ENCODE assay signal across 8 cellular contexts in the genomic region with DNA sequence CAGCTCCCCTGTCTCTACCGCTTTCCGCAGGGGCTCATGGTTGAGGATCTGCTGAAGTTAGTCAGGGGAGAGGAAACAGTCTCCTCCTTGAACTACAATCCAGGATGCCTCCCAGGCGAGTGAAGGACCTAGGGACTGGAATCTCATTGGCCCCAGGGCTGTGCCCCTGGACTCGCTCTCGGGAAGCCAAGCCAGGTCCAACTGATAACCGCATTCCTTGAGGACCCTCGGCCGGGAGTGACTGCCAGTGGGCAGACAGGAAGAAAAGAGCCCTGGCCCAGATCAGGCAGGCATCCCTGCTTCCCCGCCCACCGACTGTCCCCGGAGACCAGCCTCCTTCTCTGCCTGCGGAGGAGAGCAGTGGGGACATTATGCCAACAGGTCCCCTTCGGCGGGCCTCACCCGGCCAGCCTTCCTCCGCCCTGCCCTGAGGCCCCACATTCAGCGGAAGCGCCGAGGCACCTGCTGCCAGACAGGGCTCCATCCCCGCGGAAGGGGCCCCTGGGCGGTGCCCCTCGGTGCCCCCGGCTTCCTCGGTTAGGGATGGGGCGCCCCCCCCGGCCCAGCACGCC. TPM values are rescaled to one million over a fixed set of nuclear protein-coding genes. Genes with fewer than 3 reads are reported as not detected.
DNase-seq lines count a peak whose midpoint lies in the region; ATAC-seq and TF ChIP-seq lines count a peak whose summit lies in the region.

No MANE protein-coding gene starts in this region.

- no peaks in the 10 kb centered on the region for H3K27me3 ChIP-seq in CD8-positive, alpha-beta T cell (ENCODE audit: insufficient read depth, low read length)
- H3K27me3 ChIP-seq in mammary epithelial cell (ENCODE audit: insufficient read depth, low read length) (peaks cover 16% of the 10 kb centered on the region), muscle layer of colon (ENCODE audit: control insufficient read depth in 1 of 2, insufficient read depth in 2 of 2, low read length in 2 of 2) (no peaks in the 10 kb centered on the region), upper lobe of left lung (no peaks in the 10 kb centered on the region)

- in situ Hi-C loops in mammary epithelial cell (cut with MboI; ENCODE audit: low sequenced_read_pairs in 2 of 2) = no loop called here

- no peaks in the 10 kb centered on the region for H3K79me2 ChIP-seq in mammary epithelial cell (ENCODE audit: insufficient read depth, low read length)

- no peak for TF ChIP-seq CTCF in CD8-positive, alpha-beta T cell (IDR thresholded peaks at IDR 0.05)
- no peak for TF ChIP-seq CTCF in mammary epithelial cell (conservative IDR thresholded peaks at IDR 0.05 in 1 of 2, IDR thresholded peaks at IDR 0.05 in 1 of 2; ENCODE audit: extremely low read depth in 1 of 2, insufficient read depth in 1 of 2, low read depth in 1 of 2, low read length in 2 of 2)
- no peak for TF ChIP-seq CTCF in upper lobe of left lung (IDR thresholded peaks at IDR 0.05)

- TF ChIP-seq EP300 in upper lobe of left lung (IDR thresholded peaks at IDR 0.05) = no peak

- no peak overlapping the region for H3K27ac ChIP-seq in CD8-positive, alpha-beta T cell (ENCODE audit: low read depth, low read length)
- H3K27ac ChIP-seq in mammary epithelial cell (ENCODE audit: insufficient read depth, low read depth, low read length) (no peak overlapping the region), muscle layer of colon (ENCODE audit: low read depth, low read length) (no peak overlapping the region), upper lobe of left lung (peak overlapping the region in 1 of 4 donors; percentile 54)

- no peak overlapping the region for H2AFZ ChIP-seq in mammary epithelial cell (ENCODE audit: low read depth, low read length)

- H3K36me3 ChIP-seq in CD8-positive, alpha-beta T cell (ENCODE audit: insufficient read depth, low read length) = no peaks in the 10 kb centered on the region
- H3K36me3 ChIP-seq in mammary epithelial cell (ENCODE audit: insufficient read depth, low read length) (no peaks in the 10 kb centered on the region), muscle layer of colon (ENCODE audit: insufficient read depth, low read length) (no peaks in the 10 kb centered on the region), upper lobe of left lung (no peaks in the 10 kb centered on the region)

- H3K4me3 ChIP-seq in CD8-positive, alpha-beta T cell (ENCODE audit: low read depth, low read length) = peak overlapping the region; percentile 56
- H3K4me3 ChIP-seq in mammary epithelial cell (replicated peaks in 1 of 3; ENCODE audit: insufficient read depth in 1 of 3, low read depth in 2 of 3, low read length in 3 of 3) (no peak overlapping the region), muscle layer of colon (ENCODE audit: low read depth in 1 of 2, low read length in 2 of 2) (peak overlapping the region; percentile 50 to 63), upper lobe of left lung (peak overlapping the region; percentile 44 to 88 (median 68))

- intact Hi-C loops in CD8-positive, alpha-beta T cell (cut with DNase I, micrococcal nuclease) = no loop called here
- intact Hi-C loops in mammary epithelial cell (cut with micrococcal nuclease) = no loop called here

- no TSS peak for BruUV-seq in mammary epithelial cell (replicated peaks; lab: Mats Ljungman, UMichigan)

- H3K36me3 Mint-ChIP-seq in CD8-positive, alpha-beta T cell = peaks cover 2% of the 10 kb centered on the region

- no peaks in the 10 kb centered on the region for H4K20me1 ChIP-seq in mammary epithelial cell (ENCODE audit: insufficient read depth, low read length)

- H3K27me3 Mint-ChIP-seq in CD8-positive, alpha-beta T cell (ENCODE audit: low read depth) = no peaks in the 10 kb centered on the region

- CTCF ChIA-PET in CD8-positive, alpha-beta T cell (lab: Charles Lee) = no interaction called here
- CTCF ChIA-PET in mammary epithelial cell (lab: Charles Lee; ENCODE audit: low non-redundant PET) = no interaction called here

- 26% methylated on average over 9 of the region's 28 CpGs for WGBS in mammary epithelial cell (ENCODE audit: low coverage, missing lambda C conversion rate)
- 23 to 63% methylated on average over 4 to 12 of the region's 28 CpGs for WGBS in upper lobe of left lung, 2 donors

- peak overlapping the region; percentile 78 for H3K4me3 Mint-ChIP-seq in CD8-positive, alpha-beta T cell

- H3K9me3 Mint-ChIP-seq in CD8-positive, alpha-beta T cell = no peaks in the 10 kb centered on the region

- no peak for TF ChIP-seq POLR2A in upper lobe of left lung (IDR thresholded peaks at IDR 0.05)

- peaks cover 21% of the 10 kb centered on the region for H3K4me1 Mint-ChIP-seq in CD8-positive, alpha-beta T cell (ENCODE audit: low read depth)

- peak overlapping the region; percentile 85 for H3K4me2 ChIP-seq in mammary epithelial cell (ENCODE audit: insufficient read depth, low read depth, low read length)

- H3K9me3 ChIP-seq in CD8-positive, alpha-beta T cell (ENCODE audit: low read length) = no peaks in the 10 kb centered on the region
- no peaks in the 10 kb centered on the region for H3K9me3 ChIP-seq in mammary epithelial cell (replicated peaks; ENCODE audit: insufficient read depth, low read length)
- H3K9me3 ChIP-seq in muscle layer of colon (ENCODE audit: low read length) = no peaks in the 10 kb centered on the region
- no peaks in the 10 kb centered on the region for H3K9me3 ChIP-seq in upper lobe of left lung

- POLR2A ChIA-PET in CD8-positive, alpha-beta T cell (lab: Charles Lee) = no interaction called here

- H3K9ac ChIP-seq in mammary epithelial cell (ENCODE audit: insufficient read depth, low read length) (no peak overlapping the region), muscle layer of colon (ENCODE audit: low read length) (no peak overlapping the region)

- dilution Hi-C loops in mammary epithelial cell (cut with HindIII; ENCODE audit: low sequenced_read_pairs) = no loop called here

- peak in 5 of 7 experiments; percentile 14 to 58 (median 25) for DNase-seq in CD8-positive, alpha-beta T cell
- peak; percentile 66 for DNase-seq in NCI-H1105 treated with DMSO at 0.1 percent for 48 hours (lab: John Stamatoyannopoulos, UW)
- no peak for DNase-seq in mammary epithelial cell
- DNase-seq in upper lobe of left lung = no peak
- no peak for DNase-seq in NCI-H524 treated with DMSO at 0.1 percent for 48 hours (lab: John Stamatoyannopoulos, UW)
- no peak for DNase-seq in KG1 (lab: John Stamatoyannopoulos, UW)
- no peak for DNase-seq in kidney glomerular epithelial cell (lab: John Stamatoyannopoulos, UW)

- ATAC-seq in CD8-positive, alpha-beta T cell = peak; percentile 22
- peak in 1 of 2 donors; percentile 15 for ATAC-seq in upper lobe of left lung (ENCODE audit: low FRiP score in 2 of 2)

- no peak overlapping the region for H3K27ac Mint-ChIP-seq in CD8-positive, alpha-beta T cell

- peaks cover 19% of the 10 kb centered on the region for H3K4me1 ChIP-seq in CD8-positive, alpha-beta T cell (ENCODE audit: insufficient read depth, low read length)
- H3K4me1 ChIP-seq in mammary epithelial cell (ENCODE audit: insufficient read depth, low read length) (peaks cover 12% of the 10 kb centered on the region), muscle layer of colon (ENCODE audit: insufficient read depth, low read length) (peaks cover 20% of the 10 kb centered on the region), upper lobe of left lung (peaks cover 20 to 33% (median 23%) of the 10 kb centered on the region in 4 donors)

RNA-seq across cellular contexts. Expression of a gene that starts 0.8 kb away (rescaled TPM):
- total RNA-seq in CD8-positive, alpha-beta T cell = 1 to 10 TPM; 1.7 TPM
- total RNA-seq in mammary epithelial cell (under 1 TPM; under 0.01 to 0.16 TPM), upper lobe of left lung (1 to 10 TPM; 2.1 to 7.3 (median 5.2) TPM)
- polyA plus RNA-seq in mammary epithelial cell = 0.02 TPM
- polyA minus RNA-seq in mammary epithelial cell = not detected

Comparison
In these comparisons a context has a peak if more than half of its experiments do, and no peak if none do; other contexts are left out.
1. DNase-seq: peak in CD8-positive, alpha-beta T cell (5 of 7) and NCI-H1105 treated with DMSO at 0.1 percent for 48 hours (single experiment); none in mammary epithelial cell (single experiment), upper lobe of left lung (0 of 2), NCI-H524 treated with DMSO at 0.1 percent for 48 hours (single experiment), KG1 (single experiment) and kidney glomerular epithelial cell (single experiment).
2. H3K4me3 ChIP-seq: peak in CD8-positive, alpha-beta T cell (single experiment), muscle layer of colon (2 of 2) and upper lobe of left lung (4 of 4); none in mammary epithelial cell (0 of 3).